Comparison of ENCODE assay signal across 15 cellular contexts in genomic region chr6:155260686-155261085, GRCh38. TPM values are rescaled to one million over a fixed set of nuclear protein-coding genes. Genes with fewer than 3 reads are reported as not detected.
A peak's percentile ranks its signal among the peaks of the same experiment; 100 is the strongest.
DNase-seq lines count a peak whose midpoint lies in the region; ATAC-seq and TF ChIP-seq lines count a peak whose summit lies in the region.
"Had no signal": no experiment of that assay in that cellular context is flagged by ENCODE, and none has a peak within 500 bp of the region (broad histone marks: within the 10 kb centered on the region; RNA-seq: fewer than 3 reads in every experiment).

No MANE protein-coding gene starts in this region.

- H3K27me3 Mint-ChIP-seq in activated CD4-positive, alpha-beta T cell treated with anti-CD3 and anti-CD28 coated beads for 36 hours, result no peaks in the 10 kb centered on the region
- H3K27me3 Mint-ChIP-seq in glutamatergic neuron (ENCODE audit: unreplicated experiment), result peaks cover 3% of the 10 kb centered on the region

- CTCF ChIA-PET in activated CD4-positive, alpha-beta T cell treated with anti-CD3 and anti-CD28 coated beads for 36 hours (lab: Charles Lee), result interaction anchor here (0.8 kb wide), 1 partner anchor 82 kb away, joined by 3 read pairs; no protein-coding TSS in a partner anchor

- peak overlapping the region; percentile 84 for H3K27ac Mint-ChIP-seq in activated CD4-positive, alpha-beta T cell treated with anti-CD3 and anti-CD28 coated beads for 36 hours
- H3K27ac Mint-ChIP-seq in glutamatergic neuron (ENCODE audit: unreplicated experiment), result no peak overlapping the region
- H3K27ac Mint-ChIP-seq: T-helper 1 cell treated with Interleukin-12 subunit alpha and Interleukin-12 subunit beta and Interleukin-4 antibody, amounts not matched to agents 30 μg/mL and 1 μg/mL, for 36 hours had no signal

- no peak for ATAC-seq in activated CD4-positive, alpha-beta T cell treated with anti-CD3 and anti-CD28 coated beads for 36 hours
- ATAC-seq in GM21528 (IDR thresholded peaks at IDR 0.05; ENCODE audit: low FRiP score, unreplicated experiment) (peak; percentile 62), HG03095 (IDR thresholded peaks at IDR 0.05; ENCODE audit: unreplicated experiment) (peak; percentile 64), GM21825 (IDR thresholded peaks at IDR 0.05; ENCODE audit: unreplicated experiment) (no peak)
- ATAC-seq: Panc1 had no signal

- DNase-seq in activated CD4-positive, alpha-beta T cell treated with anti-CD3 and anti-CD28 coated beads for 36 hours, result no peak
- no peak for DNase-seq in activated CD4-positive, alpha-beta T cell treated with anti-CD3 and anti-CD28 coated beads, Interleukin-2, amount 50 U/mL, for 1 hour
- no peak for DNase-seq in glutamatergic neuron
- no peak for DNase-seq in activated CD4-positive, alpha-beta T cell treated with anti-CD3 and anti-CD28 coated beads for 4 hours
- no peak for DNase-seq in A172 (ENCODE audit: low spot score)
- DNase-seq: H9, trophoblast cell had no signal

- intact Hi-C loops in activated CD4-positive, alpha-beta T cell treated with anti-CD3 and anti-CD28 coated beads for 36 hours (cut with DNase I, micrococcal nuclease), result loop anchor here in 1 of 2 experiments (10.0 kb wide), 1 partner anchor 576 kb away; no protein-coding TSS in a partner anchor

- peaks cover 31% of the 10 kb centered on the region for H3K36me3 Mint-ChIP-seq in activated CD4-positive, alpha-beta T cell treated with anti-CD3 and anti-CD28 coated beads for 36 hours (ENCODE audit: low read depth)
- no peaks in the 10 kb centered on the region for H3K36me3 Mint-ChIP-seq in glutamatergic neuron (ENCODE audit: unreplicated experiment)

- TF ChIP-seq CTCF in glutamatergic neuron (IDR thresholded peaks at IDR 0.05; ENCODE audit: partially characterized antibody, unreplicated experiment), result no peak

- POLR2A ChIA-PET in activated CD4-positive, alpha-beta T cell treated with anti-CD3 and anti-CD28 coated beads for 36 hours (lab: Charles Lee), result no interaction called here

- H3K4me1 Mint-ChIP-seq in activated CD4-positive, alpha-beta T cell treated with anti-CD3 and anti-CD28 coated beads for 36 hours, result peaks cover 14% of the 10 kb centered on the region
- peaks cover 64% of the 10 kb centered on the region for H3K4me1 Mint-ChIP-seq in glutamatergic neuron (ENCODE audit: low read depth, unreplicated experiment)

- no peak overlapping the region for H3K4me3 Mint-ChIP-seq in activated CD4-positive, alpha-beta T cell treated with anti-CD3 and anti-CD28 coated beads for 36 hours
- peak overlapping the region; percentile 14 for H3K4me3 Mint-ChIP-seq in glutamatergic neuron (ENCODE audit: unreplicated experiment)
- H3K4me3 Mint-ChIP-seq: H9; T-helper 1 cell treated with Interleukin-12 subunit alpha and Interleukin-12 subunit beta and Interleukin-4 antibody, amounts not matched to agents 30 μg/mL and 1 μg/mL, for 36 hours had no signal

- no peaks in the 10 kb centered on the region for H3K9me3 Mint-ChIP-seq in activated CD4-positive, alpha-beta T cell treated with anti-CD3 and anti-CD28 coated beads for 36 hours (ENCODE audit: low read depth)
- peaks cover 3% of the 10 kb centered on the region for H3K9me3 Mint-ChIP-seq in glutamatergic neuron (ENCODE audit: unreplicated experiment)
- H3K9me3 Mint-ChIP-seq: H9; T-helper 1 cell treated with Interleukin-12 subunit alpha and Interleukin-12 subunit beta and Interleukin-4 antibody, amounts not matched to agents 30 μg/mL and 1 μg/mL, for 36 hours had no signal

RNA-seq across cellular contexts. Expression of gene CLDN20, which starts 3.1 kb away (rescaled TPM):
- total RNA-seq in activated CD4-positive, alpha-beta T cell treated with anti-CD3 and anti-CD28 coated beads for 36 hours, result not detected
- total RNA-seq in glutamatergic neuron (ENCODE audit: unreplicated experiment), result not detected
- not detected in 2 replicates for total RNA-seq in A172 (2014; rRNA removed; shearing (Covaris generic))
- total RNA-seq: H9, lung microvascular endothelial cell, NCI-H460, skeletal muscle tissue had no signal

RNA-seq across cellular contexts. Expression of gene TFB1M, which starts 53.6 kb away (rescaled TPM):
- total RNA-seq in activated CD4-positive, alpha-beta T cell treated with anti-CD3 and anti-CD28 coated beads for 36 hours, result 10 to 100 TPM; 45.5 to 56.4 TPM
- 36.8 TPM for total RNA-seq in glutamatergic neuron (ENCODE audit: unreplicated experiment)
- 17.9 and 23.0 TPM in 2 replicates for total RNA-seq in A172 (2014; rRNA removed; shearing (Covaris generic))

Comparison
In these comparisons a context has a peak if more than half of its experiments do, and no peak if none do; other contexts are left out.
1. ATAC-seq: peak in GM21528 (single experiment) and HG03095 (single experiment); none in activated CD4-positive, alpha-beta T cell treated with anti-CD3 and anti-CD28 coated beads for 36 hours (single experiment) and GM21825 (single experiment).